1 cellular context compared by ENCODE assay signal in the genomic region with DNA sequence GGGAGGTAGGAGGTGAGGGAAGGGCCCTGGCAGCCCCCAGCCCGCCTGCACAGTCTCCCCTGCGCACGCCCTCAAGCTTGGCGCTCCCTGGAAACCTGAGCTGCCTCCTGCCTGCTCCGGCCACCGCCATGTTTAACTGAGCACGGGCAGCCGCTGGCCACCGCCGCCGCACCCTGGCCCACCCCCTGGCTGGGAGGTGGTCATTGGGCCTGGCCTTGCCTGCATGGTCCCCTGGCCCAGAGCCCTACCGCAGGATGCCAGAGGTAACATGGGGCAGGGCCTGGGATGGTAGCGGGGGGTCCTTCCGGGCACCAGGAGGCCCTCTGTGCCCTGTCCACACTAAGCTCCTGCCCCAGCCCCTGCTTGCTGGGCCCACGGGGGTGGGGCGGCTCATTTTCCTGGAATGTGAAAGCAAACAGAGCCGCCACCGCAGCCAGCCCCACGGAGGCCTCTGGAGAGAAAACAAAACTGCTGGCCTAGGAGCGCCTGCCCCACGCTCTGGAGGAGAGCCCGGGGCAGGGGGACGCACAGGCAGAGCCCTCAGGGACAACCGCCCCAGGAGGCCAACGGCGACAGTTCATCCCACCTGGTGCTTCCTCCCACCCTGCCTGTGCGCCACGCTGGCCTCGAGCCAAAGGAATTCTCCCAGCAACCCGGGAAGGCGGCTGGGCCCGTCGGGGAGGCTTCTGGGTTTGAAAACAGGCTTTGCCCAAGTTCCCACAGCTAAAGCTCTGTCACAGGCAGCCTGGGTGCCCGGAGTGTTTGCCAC.
A peak's percentile ranks its signal among the peaks of the same experiment; 100 is the strongest.
TF ChIP-seq lines count a peak whose summit lies in the region.

No MANE protein-coding gene starts in this region.

TF ChIP-seq in HepG2, 621 proteins besides CTCF, POLR2A, EP300 and RAD21 (continued from another document and continues in another):
- TF ChIP-seq, protein P1, sequence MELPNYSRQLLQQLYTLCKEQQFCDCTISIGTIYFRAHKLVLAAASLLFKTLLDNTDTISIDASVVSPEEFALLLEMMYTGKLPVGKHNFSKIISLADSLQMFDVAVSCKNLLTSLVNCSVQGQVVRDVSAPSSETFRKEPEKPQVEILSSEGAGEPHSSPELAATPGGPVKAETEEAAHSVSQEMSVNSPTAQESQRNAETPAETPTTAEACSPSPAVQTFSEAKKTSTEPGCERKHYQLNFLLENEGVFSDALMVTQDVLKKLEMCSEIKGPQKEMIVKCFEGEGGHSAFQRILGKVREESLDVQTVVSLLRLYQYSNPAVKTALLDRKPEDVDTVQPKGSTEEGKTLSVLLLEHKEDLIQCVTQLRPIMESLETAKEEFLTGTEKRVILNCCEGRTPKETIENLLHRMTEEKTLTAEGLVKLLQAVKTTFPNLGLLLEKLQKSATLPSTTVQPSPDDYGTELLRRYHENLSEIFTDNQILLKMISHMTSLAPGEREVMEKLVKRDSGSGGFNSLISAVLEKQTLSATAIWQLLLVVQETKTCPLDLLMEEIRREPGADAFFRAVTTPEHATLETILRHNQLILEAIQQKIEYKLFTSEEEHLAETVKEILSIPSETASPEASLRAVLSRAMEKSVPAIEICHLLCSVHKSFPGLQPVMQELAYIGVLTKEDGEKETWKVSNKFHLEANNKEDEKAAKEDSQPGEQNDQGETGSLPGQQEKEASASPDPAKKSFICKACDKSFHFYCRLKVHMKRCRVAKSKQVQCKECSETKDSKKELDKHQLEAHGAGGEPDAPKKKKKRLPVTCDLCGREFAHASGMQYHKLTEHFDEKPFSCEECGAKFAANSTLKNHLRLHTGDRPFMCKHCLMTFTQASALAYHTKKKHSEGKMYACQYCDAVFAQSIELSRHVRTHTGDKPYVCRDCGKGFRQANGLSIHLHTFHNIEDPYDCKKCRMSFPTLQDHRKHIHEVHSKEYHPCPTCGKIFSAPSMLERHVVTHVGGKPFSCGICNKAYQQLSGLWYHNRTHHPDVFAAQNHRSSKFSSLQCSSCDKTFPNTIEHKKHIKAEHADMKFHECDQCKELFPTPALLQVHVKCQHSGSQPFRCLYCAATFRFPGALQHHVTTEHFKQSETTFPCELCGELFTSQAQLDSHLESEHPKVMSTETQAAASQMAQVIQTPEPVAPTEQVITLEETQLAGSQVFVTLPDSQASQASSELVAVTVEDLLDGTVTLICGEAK (IDR thresholded peaks at IDR 0.05): no peak
- TF ChIP-seq, protein P1 (CRISPR knock-in tag; IDR thresholded peaks at IDR 0.05): peak; percentile 56
- TF ChIP-seq, protein P2, sequence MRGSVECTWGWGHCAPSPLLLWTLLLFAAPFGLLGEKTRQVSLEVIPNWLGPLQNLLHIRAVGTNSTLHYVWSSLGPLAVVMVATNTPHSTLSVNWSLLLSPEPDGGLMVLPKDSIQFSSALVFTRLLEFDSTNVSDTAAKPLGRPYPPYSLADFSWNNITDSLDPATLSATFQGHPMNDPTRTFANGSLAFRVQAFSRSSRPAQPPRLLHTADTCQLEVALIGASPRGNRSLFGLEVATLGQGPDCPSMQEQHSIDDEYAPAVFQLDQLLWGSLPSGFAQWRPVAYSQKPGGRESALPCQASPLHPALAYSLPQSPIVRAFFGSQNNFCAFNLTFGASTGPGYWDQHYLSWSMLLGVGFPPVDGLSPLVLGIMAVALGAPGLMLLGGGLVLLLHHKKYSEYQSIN (CRISPR knock-in tag; IDR thresholded peaks at IDR 0.05; ENCODE audit: borderline replicate concordance): no peak
- 0 out of 2 replicates have a peak, but pooled peaks have one; percentile 27 for TF ChIP-seq ZNF713 (CRISPR knock-in tag; IDR thresholded peaks at IDR 0.05)
- TF ChIP-seq ESRRA (CRISPR knock-in tag; IDR thresholded peaks at IDR 0.05; ENCODE audit: low read depth): peak; percentile 63
- TF ChIP-seq SETDB1 (CRISPR knock-in tag; IDR thresholded peaks at IDR 0.05; ENCODE audit: borderline replicate concordance): no peak
- no peak for TF ChIP-seq ZBTB1 (CRISPR knock-in tag; IDR thresholded peaks at IDR 0.05; ENCODE audit: borderline replicate concordance)
- TF ChIP-seq ZNF782 (CRISPR knock-in tag; IDR thresholded peaks at IDR 0.05; ENCODE audit: borderline replicate concordance): no peak
- no peak for TF ChIP-seq MAFF (IDR thresholded peaks at IDR 0.05; ENCODE audit: low read depth, low read length)
- TF ChIP-seq ZNF501 (CRISPR knock-in tag; IDR thresholded peaks at IDR 0.05): peak; percentile 62
- no peak for TF ChIP-seq JUND (CRISPR knock-in tag; IDR thresholded peaks at IDR 0.05)
- TF ChIP-seq KDM5A (IDR thresholded peaks at IDR 0.05; ENCODE audit: borderline replicate concordance, low read length): no peak
- TF ChIP-seq, protein P3, sequence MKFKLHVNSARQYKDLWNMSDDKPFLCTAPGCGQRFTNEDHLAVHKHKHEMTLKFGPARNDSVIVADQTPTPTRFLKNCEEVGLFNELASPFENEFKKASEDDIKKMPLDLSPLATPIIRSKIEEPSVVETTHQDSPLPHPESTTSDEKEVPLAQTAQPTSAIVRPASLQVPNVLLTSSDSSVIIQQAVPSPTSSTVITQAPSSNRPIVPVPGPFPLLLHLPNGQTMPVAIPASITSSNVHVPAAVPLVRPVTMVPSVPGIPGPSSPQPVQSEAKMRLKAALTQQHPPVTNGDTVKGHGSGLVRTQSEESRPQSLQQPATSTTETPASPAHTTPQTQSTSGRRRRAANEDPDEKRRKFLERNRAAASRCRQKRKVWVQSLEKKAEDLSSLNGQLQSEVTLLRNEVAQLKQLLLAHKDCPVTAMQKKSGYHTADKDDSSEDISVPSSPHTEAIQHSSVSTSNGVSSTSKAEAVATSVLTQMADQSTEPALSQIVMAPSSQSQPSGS (CRISPR knock-in tag; IDR thresholded peaks at IDR 0.05): peak; percentile 46; the same call in 1 of the 2 replicates
- 0 out of 2 replicates have a peak, but pooled peaks have one; percentile 67 for TF ChIP-seq ZNF614 (CRISPR knock-in tag; IDR thresholded peaks at IDR 0.05; ENCODE audit: borderline replicate concordance)
- peak; percentile 88; the same call in 1 of the 2 replicates for TF ChIP-seq KLF11 (CRISPR knock-in tag; IDR thresholded peaks at IDR 0.05)
- peak; percentile 90 for TF ChIP-seq FOXJ3 (CRISPR knock-in tag; IDR thresholded peaks at IDR 0.05; ENCODE audit: borderline replicate concordance)
- no peak; the same call in 1 of the 2 replicates for TF ChIP-seq ZNF816 (CRISPR knock-in tag; IDR thresholded peaks at IDR 0.05; ENCODE audit: borderline replicate concordance)
- TF ChIP-seq, protein P4, sequence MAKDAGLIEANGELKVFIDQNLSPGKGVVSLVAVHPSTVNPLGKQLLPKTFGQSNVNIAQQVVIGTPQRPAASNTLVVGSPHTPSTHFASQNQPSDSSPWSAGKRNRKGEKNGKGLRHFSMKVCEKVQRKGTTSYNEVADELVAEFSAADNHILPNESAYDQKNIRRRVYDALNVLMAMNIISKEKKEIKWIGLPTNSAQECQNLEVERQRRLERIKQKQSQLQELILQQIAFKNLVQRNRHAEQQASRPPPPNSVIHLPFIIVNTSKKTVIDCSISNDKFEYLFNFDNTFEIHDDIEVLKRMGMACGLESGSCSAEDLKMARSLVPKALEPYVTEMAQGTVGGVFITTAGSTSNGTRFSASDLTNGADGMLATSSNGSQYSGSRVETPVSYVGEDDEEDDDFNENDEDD (CRISPR knock-in tag; IDR thresholded peaks at IDR 0.05; ENCODE audit: borderline replicate concordance): peak; percentile 38; the same call in 1 of the 2 replicates
- no peak for TF ChIP-seq BORCS8-MEF2B (CRISPR knock-in tag; IDR thresholded peaks at IDR 0.05)
- no peak for TF ChIP-seq NCOA5 (CRISPR knock-in tag; IDR thresholded peaks at IDR 0.05)
- peak; percentile 72; the same call in 1 of the 2 replicates for TF ChIP-seq KDM2A (CRISPR knock-in tag; IDR thresholded peaks at IDR 0.05; ENCODE audit: borderline replicate concordance, low read depth)
- peak; percentile 72; the same call in 1 of the 2 replicates for TF ChIP-seq ZNF430 (CRISPR knock-in tag; IDR thresholded peaks at IDR 0.05)
- peak; percentile 82; the same call in 1 of the 2 replicates for TF ChIP-seq HOXA3 (CRISPR knock-in tag; IDR thresholded peaks at IDR 0.05)
- peak; percentile 69 for TF ChIP-seq SALL1 (CRISPR knock-in tag; IDR thresholded peaks at IDR 0.05)
- TF ChIP-seq MED1 (CRISPR knock-in tag; IDR thresholded peaks at IDR 0.05): peak; percentile 85
- TF ChIP-seq SNAI1 (CRISPR knock-in tag; IDR thresholded peaks at IDR 0.05; ENCODE audit: borderline replicate concordance): peak; percentile 19; the same call in 1 of the 2 replicates
- TF ChIP-seq ZNF30 (CRISPR knock-in tag; IDR thresholded peaks at IDR 0.05): no peak
- TF ChIP-seq, protein P5, sequence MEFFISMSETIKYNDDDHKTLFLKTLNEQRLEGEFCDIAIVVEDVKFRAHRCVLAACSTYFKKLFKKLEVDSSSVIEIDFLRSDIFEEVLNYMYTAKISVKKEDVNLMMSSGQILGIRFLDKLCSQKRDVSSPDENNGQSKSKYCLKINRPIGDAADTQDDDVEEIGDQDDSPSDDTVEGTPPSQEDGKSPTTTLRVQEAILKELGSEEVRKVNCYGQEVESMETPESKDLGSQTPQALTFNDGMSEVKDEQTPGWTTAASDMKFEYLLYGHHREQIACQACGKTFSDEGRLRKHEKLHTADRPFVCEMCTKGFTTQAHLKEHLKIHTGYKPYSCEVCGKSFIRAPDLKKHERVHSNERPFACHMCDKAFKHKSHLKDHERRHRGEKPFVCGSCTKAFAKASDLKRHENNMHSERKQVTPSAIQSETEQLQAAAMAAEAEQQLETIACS (CRISPR knock-in tag; IDR thresholded peaks at IDR 0.05): no peak
- TF ChIP-seq FIP1L1 (IDR thresholded peaks at IDR 0.05; ENCODE audit: borderline replicate concordance, insufficient read depth, low read depth, low read length): 0 out of 2 replicates have a peak, but pooled peaks have one; percentile 70
- peak; percentile 66; the same call in 1 of the 2 replicates for TF ChIP-seq KMT2B (CRISPR knock-in tag; IDR thresholded peaks at IDR 0.05)
- no peak for TF ChIP-seq PLRG1 (conservative IDR thresholded peaks at IDR 0.05)
- peak; percentile 81; the same call in 1 of the 2 replicates for TF ChIP-seq ZSCAN31 (CRISPR knock-in tag; IDR thresholded peaks at IDR 0.05; ENCODE audit: low read depth)
- no peak; the same call in none of the 2 replicates for TF ChIP-seq ZNF891 (CRISPR knock-in tag; IDR thresholded peaks at IDR 0.05)
- TF ChIP-seq GATAD1 (CRISPR knock-in tag; IDR thresholded peaks at IDR 0.05): peak; percentile 40; the same call in 1 of the 2 replicates
- no peak for TF ChIP-seq FOXP1 (IDR thresholded peaks at IDR 0.05)
- TF ChIP-seq FOXP1 (CRISPR knock-in tag; IDR thresholded peaks at IDR 0.05): peak; percentile 50; the same call in 1 of the 2 replicates
- TF ChIP-seq, protein P6, sequence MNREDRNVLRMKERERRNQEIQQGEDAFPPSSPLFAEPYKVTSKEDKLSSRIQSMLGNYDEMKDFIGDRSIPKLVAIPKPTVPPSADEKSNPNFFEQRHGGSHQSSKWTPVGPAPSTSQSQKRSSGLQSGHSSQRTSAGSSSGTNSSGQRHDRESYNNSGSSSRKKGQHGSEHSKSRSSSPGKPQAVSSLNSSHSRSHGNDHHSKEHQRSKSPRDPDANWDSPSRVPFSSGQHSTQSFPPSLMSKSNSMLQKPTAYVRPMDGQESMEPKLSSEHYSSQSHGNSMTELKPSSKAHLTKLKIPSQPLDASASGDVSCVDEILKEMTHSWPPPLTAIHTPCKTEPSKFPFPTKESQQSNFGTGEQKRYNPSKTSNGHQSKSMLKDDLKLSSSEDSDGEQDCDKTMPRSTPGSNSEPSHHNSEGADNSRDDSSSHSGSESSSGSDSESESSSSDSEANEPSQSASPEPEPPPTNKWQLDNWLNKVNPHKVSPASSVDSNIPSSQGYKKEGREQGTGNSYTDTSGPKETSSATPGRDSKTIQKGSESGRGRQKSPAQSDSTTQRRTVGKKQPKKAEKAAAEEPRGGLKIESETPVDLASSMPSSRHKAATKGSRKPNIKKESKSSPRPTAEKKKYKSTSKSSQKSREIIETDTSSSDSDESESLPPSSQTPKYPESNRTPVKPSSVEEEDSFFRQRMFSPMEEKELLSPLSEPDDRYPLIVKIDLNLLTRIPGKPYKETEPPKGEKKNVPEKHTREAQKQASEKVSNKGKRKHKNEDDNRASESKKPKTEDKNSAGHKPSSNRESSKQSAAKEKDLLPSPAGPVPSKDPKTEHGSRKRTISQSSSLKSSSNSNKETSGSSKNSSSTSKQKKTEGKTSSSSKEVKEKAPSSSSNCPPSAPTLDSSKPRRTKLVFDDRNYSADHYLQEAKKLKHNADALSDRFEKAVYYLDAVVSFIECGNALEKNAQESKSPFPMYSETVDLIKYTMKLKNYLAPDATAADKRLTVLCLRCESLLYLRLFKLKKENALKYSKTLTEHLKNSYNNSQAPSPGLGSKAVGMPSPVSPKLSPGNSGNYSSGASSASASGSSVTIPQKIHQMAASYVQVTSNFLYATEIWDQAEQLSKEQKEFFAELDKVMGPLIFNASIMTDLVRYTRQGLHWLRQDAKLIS (CRISPR knock-in tag; IDR thresholded peaks at IDR 0.05): 0 out of 2 replicates have a peak, but pooled peaks have one; percentile 81
- TF ChIP-seq ATAD3A (CRISPR knock-in tag; IDR thresholded peaks at IDR 0.05): no peak
